In the genomic region with DNA sequence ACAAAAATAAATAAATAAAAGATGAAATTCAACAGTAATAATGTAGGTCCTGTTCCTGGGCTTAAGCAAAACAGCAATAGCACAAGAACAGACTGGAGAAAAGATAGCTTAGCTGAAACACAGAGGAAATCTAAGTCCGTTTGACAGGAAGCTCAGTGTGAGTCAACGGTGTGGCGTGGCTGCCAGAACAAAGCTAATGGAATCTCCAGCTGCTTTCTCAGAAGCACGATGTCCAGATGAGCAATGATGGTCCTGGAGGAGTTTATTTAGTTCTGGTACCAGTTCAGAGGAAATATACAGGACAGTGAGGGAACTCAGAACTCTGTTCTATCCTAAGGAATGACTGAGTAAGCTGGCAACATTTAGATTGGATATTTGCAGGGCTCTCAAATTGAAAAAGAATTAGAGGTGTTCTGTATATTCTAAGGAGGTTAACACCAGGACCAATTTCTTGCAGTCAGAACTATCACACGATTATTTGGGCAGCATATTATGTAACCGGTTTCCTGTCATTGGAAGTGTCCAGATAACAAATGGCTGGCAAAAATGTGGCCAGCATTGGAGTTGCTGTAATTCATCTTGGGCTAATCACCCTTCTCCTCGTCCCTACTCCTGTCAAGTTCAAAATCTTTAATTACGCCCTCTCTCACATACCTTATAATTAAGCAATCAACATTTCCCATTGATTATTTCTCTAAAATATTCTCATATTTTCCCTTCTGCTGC, we compare ENCODE assay signal across 9 cellular contexts. TPM values are rescaled to one million over a fixed set of nuclear protein-coding genes. Genes with fewer than 3 reads are reported as not detected.
DNase-seq lines count a peak whose midpoint lies in the region; ATAC-seq, FAIRE-seq and TF ChIP-seq lines count a peak whose summit lies in the region.
"Had no signal": no experiment of that assay in that cellular context is flagged by ENCODE, and none has a peak within 500 bp of the region (broad histone marks: within the 10 kb centered on the region; RNA-seq: fewer than 3 reads in every experiment).

No MANE protein-coding gene starts in this region.

- TF ChIP-seq CTCF in keratinocyte (optimal IDR thresholded peaks at IDR 0.05 in 1 of 3, IDR thresholded peaks at IDR 0.05 in 1 of 3, conservative IDR thresholded peaks at IDR 0.05 in 1 of 3; ENCODE audit: extremely low read depth in 1 of 3, insufficient read depth in 2 of 3, low read length in 3 of 3) = no peak

- H3K4me2 ChIP-seq in keratinocyte (ENCODE audit: control insufficient read depth, extremely low read depth, insufficient read depth, low read depth, low read length) = peak overlapping the region; percentile 3

- H3K9ac ChIP-seq in keratinocyte (ENCODE audit: control insufficient read depth, extremely low read depth, insufficient read depth, low read length) = no peak overlapping the region

- no peaks in the 10 kb centered on the region for H3K27me3 Mint-ChIP-seq in activated naive CD8-positive, alpha-beta T cell treated with anti-CD3 and anti-CD28 coated beads for 36 hours

- H3K4me3 ChIP-seq in keratinocyte (ENCODE audit: control insufficient read depth in 2 of 3, extremely low read depth in 1 of 3, insufficient read depth in 2 of 3, low read depth in 1 of 3, low read length in 3 of 3) = no peak overlapping the region

- H3K79me2 ChIP-seq in keratinocyte (ENCODE audit: control insufficient read depth, insufficient read depth, low read length) = no peaks in the 10 kb centered on the region

- DNase-seq in Right ventricle myocardium inferior (ENCODE audit: missing footprints) = peak; percentile 75
- no peak for DNase-seq in cardiac septum (ENCODE audit: low spot score)
- no peak for DNase-seq in activated naive CD8-positive, alpha-beta T cell treated with anti-CD3 and anti-CD28 coated beads for 36 hours
- no peak for DNase-seq in keratinocyte (ENCODE audit: low read depth, low spot score)
- DNase-seq in GM19238 (ENCODE audit: insufficient read length, low spot score) = no peak

- H3K9me3 Mint-ChIP-seq in activated naive CD8-positive, alpha-beta T cell treated with anti-CD3 and anti-CD28 coated beads for 36 hours = no peaks in the 10 kb centered on the region
- H3K9me3 Mint-ChIP-seq: activated naive CD4-positive, alpha-beta T cell treated with anti-CD3 and anti-CD28 coated beads, Interleukin-2, amount 50 U/mL, for 72 hours had no signal

- peak; percentile 17 for FAIRE-seq in keratinocyte (lab: Jason Lieb, UNC)

- H3K4me3 Mint-ChIP-seq in activated naive CD8-positive, alpha-beta T cell treated with anti-CD3 and anti-CD28 coated beads for 36 hours = no peak overlapping the region

- peaks cover 7% of the 10 kb centered on the region for H3K36me3 Mint-ChIP-seq in activated naive CD8-positive, alpha-beta T cell treated with anti-CD3 and anti-CD28 coated beads for 36 hours

- H4K20me1 ChIP-seq in keratinocyte (ENCODE audit: control insufficient read depth, extremely low read depth, insufficient read depth, low read length) = no peaks in the 10 kb centered on the region

- no peaks in the 10 kb centered on the region for H3K36me3 ChIP-seq in keratinocyte (ENCODE audit: control insufficient read depth in 2 of 2, extremely low read depth in 1 of 2, insufficient read depth in 2 of 2, low read length in 2 of 2)

- no peak overlapping the region for H3K27ac ChIP-seq in keratinocyte (ENCODE audit: control insufficient read depth, insufficient read depth, low read length)

- ATAC-seq in Right ventricle myocardium inferior = peak; percentile 66
- ATAC-seq in HG03457 (IDR thresholded peaks at IDR 0.05; ENCODE audit: unreplicated experiment) = no peak
- ATAC-seq in GM21786 (IDR thresholded peaks at IDR 0.05; ENCODE audit: unreplicated experiment) = no peak
- no peak for ATAC-seq in HG03095 (IDR thresholded peaks at IDR 0.05; ENCODE audit: unreplicated experiment)

- intact Hi-C loops in Right ventricle myocardium inferior (cut with DNase I) = no loop called here
- intact Hi-C loops in cardiac septum (cut with DNase I) = no loop called here

- peaks cover 7% of the 10 kb centered on the region for H3K4me1 ChIP-seq in keratinocyte (ENCODE audit: control insufficient read depth, extremely low read depth, insufficient read depth, low read length)

- no peaks in the 10 kb centered on the region for H3K9me3 ChIP-seq in keratinocyte (ENCODE audit: control insufficient read depth, low read depth, low read length)

- no peaks in the 10 kb centered on the region for H3K27me3 ChIP-seq in keratinocyte (ENCODE audit: control insufficient read depth, extremely low read depth, insufficient read depth, low read length)

- dilution Hi-C loops in keratinocyte (cut with MboI; ENCODE audit: extremely low pct_ligation_motif_present, low sequenced_read_pairs) = no loop called here

- no peak overlapping the region for H2AFZ ChIP-seq in keratinocyte (ENCODE audit: control insufficient read depth, low read length)

- H3K27ac Mint-ChIP-seq in activated naive CD8-positive, alpha-beta T cell treated with anti-CD3 and anti-CD28 coated beads for 36 hours = peak overlapping the region; percentile 71

- H3K9me1 ChIP-seq in keratinocyte (ENCODE audit: control insufficient read depth, extremely low read depth, insufficient read depth, low read length) = no peaks in the 10 kb centered on the region

- H3K4me1 Mint-ChIP-seq in activated naive CD8-positive, alpha-beta T cell treated with anti-CD3 and anti-CD28 coated beads for 36 hours = peaks cover 56% of the 10 kb centered on the region

RNA-seq across cellular contexts. Expression of gene GAB3, which starts 12.7 kb away (rescaled TPM):
- total RNA-seq in Right ventricle myocardium inferior = 12.1 TPM
- 17.7 TPM for total RNA-seq in cardiac septum
- total RNA-seq in activated naive CD8-positive, alpha-beta T cell treated with anti-CD3 and anti-CD28 coated beads for 36 hours = 1 to 10 TPM; 2.5 to 3.4 TPM
- polyA plus RNA-seq in keratinocyte = 0.10 to 0.33 TPM (median 0.18 TPM) in 3 replicates
- polyA plus RNA-seq in keratinocyte (2011; ENCODE audit: low read depth) = not detected
- 0.19 TPM in 2 replicates for polyA plus RNA-seq in keratinocyte (2011; cell fraction: cytosol; rRNA removed)
- polyA plus RNA-seq in keratinocyte (2011; cell fraction: nucleus; rRNA removed) = 0.87 and 1.3 TPM in 2 replicates
- 0.16 TPM in 1 of 2 replicates, not detected in the other for polyA plus RNA-seq in keratinocyte (2012; ENCODE audit: low replicate concordance)
- polyA minus RNA-seq in keratinocyte = 0.10 to 0.62 TPM (median 0.16 TPM) in 3 replicates
- not detected for polyA minus RNA-seq in keratinocyte (2011; cell fraction: cytosol; rRNA and poly(A)+ RNA removed)
- 0.11 and 1.5 TPM in 2 replicates for polyA minus RNA-seq in keratinocyte (2011; cell fraction: nucleus; rRNA and poly(A)+ RNA removed)

RNA-seq across cellular contexts. Expression of gene DKC1, which starts 24.5 kb away (rescaled TPM):
- total RNA-seq in Right ventricle myocardium inferior (19.7 TPM), cardiac septum (22.4 TPM)
- total RNA-seq in activated naive CD8-positive, alpha-beta T cell treated with anti-CD3 and anti-CD28 coated beads for 36 hours = 100 to 1,000 TPM; 181 to 190 TPM
- 42.3 to 98.6 TPM (median 80.7 TPM) in 3 replicates for polyA plus RNA-seq in keratinocyte
- 163 TPM for polyA plus RNA-seq in keratinocyte (2011; ENCODE audit: low read depth)
- 51.9 and 71.3 TPM in 2 replicates for polyA plus RNA-seq in keratinocyte (2011; cell fraction: cytosol; rRNA removed)
- polyA plus RNA-seq in keratinocyte (2011; cell fraction: nucleus; rRNA removed) = 67.6 and 97.8 TPM in 2 replicates
- polyA plus RNA-seq in keratinocyte (2012; ENCODE audit: low replicate concordance) = 50.2 and 75.9 TPM in 2 replicates
- 38.2 to 79.0 TPM (median 40.9 TPM) in 3 replicates for polyA minus RNA-seq in keratinocyte
- polyA minus RNA-seq in keratinocyte (2011; cell fraction: cytosol; rRNA and poly(A)+ RNA removed) = 22.4 TPM
- polyA minus RNA-seq in keratinocyte (2011; cell fraction: nucleus; rRNA and poly(A)+ RNA removed) = 24.8 and 42.6 TPM in 2 replicates
